In the genomic region with DNA sequence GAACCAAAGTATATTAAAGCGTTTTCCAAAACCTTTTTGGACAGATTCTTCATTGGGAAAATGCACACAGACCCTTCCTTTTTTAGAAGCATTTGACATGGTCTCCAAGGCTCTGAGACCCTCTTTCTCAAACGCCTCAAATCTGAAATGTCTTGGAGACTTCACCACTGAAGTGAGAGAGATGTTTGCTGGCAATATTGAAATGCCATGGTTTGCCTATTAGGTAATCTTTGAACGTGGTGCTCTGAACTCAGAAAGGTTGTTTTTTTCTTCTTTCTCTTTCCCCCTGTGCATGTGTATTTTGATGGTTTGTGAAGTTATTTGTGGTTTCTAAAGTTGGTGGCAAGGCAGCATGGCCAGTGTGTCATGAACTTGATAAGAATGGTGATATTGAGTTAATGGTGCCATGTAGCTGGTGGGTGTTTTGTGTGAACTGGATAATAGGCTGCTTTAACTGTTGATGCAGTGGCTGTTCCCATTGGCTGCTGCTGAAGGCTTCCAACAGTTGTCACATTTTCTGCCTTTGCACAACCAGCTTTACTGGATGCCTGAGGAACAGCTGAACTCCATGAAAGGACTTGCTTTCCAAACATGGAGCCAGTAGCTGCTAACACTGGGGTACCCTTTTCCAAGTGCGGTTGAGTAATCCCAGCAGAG, we compare ENCODE assay signal across 2 cellular contexts.
TF ChIP-seq lines count a peak whose summit lies in the region.

No MANE protein-coding gene starts in this region.

TF ChIP-seq in liver, 16 proteins besides CTCF, POLR2A, EP300 and RAD21 (continued from another document):
- TF ChIP-seq ZBTB33 (IDR thresholded peaks at IDR 0.05) (no peak), HNF4A (conservative IDR thresholded peaks at IDR 0.05) (peak; percentile 14 to 30), YY1 (IDR thresholded peaks at IDR 0.05) (peak; percentile 77), JUND (IDR thresholded peaks at IDR 0.05) (no peak), SP1 (IDR thresholded peaks at IDR 0.05) (peak; percentile 20), EGR1 (IDR thresholded peaks at IDR 0.05; ENCODE audit: low read depth in 2 of 2) (no peak), FOXA1 (IDR thresholded peaks at IDR 0.05) (no peak), RXRA (IDR thresholded peaks at IDR 0.05) (peak; percentile 38 to 47)

TF ChIP-seq in HepG2, 621 proteins besides CTCF, POLR2A, EP300 and RAD21 (continued from another document):
- TF ChIP-seq SNAI1 (CRISPR knock-in tag; IDR thresholded peaks at IDR 0.05; ENCODE audit: borderline replicate concordance) (no peak), BCLAF1 (IDR thresholded peaks at IDR 0.05) (no peak)
- TF ChIP-seq, protein P1, sequence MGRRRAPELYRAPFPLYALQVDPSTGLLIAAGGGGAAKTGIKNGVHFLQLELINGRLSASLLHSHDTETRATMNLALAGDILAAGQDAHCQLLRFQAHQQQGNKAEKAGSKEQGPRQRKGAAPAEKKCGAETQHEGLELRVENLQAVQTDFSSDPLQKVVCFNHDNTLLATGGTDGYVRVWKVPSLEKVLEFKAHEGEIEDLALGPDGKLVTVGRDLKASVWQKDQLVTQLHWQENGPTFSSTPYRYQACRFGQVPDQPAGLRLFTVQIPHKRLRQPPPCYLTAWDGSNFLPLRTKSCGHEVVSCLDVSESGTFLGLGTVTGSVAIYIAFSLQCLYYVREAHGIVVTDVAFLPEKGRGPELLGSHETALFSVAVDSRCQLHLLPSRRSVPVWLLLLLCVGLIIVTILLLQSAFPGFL (CRISPR knock-in tag; IDR thresholded peaks at IDR 0.05), result no peak
